Comparison of ENCODE assay signal across 30 cellular contexts in the genomic region with DNA sequence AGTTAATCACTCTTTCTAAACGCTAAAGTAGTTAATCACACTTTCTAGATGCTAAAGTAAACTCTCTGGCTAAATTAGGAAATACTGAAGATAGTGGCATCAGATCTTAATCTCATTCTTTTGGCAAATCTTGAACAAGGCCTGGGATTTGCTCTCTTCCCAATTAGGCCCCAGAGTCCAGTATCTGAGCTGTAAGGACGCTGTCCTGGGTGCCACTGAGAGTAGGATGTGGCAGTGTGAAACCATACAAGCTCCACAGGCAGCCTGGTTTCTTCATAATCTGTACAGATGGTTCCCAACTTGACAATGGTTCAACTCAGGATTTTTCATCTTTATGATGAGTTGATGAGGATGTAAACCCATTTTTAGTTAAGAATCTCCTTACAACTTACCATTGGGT.
"Had no signal": no experiment of that assay in that cellular context is flagged by ENCODE, and none has a peak within 500 bp of the region (broad histone marks: within the 10 kb centered on the region; RNA-seq: fewer than 3 reads in every experiment).

No MANE protein-coding gene starts in this region.

- ATAC-seq: activated CD4-positive, alpha-beta T cell treated with anti-CD3 and anti-CD28 coated beads for 36 hours; activated CD8-positive, alpha-beta memory T cell treated with anti-CD3 and anti-CD28 coated beads, Interleukin-2, amount 10 ng/mL, durations not matched to agents 7 days and 5 days; activated CD8-positive, alpha-beta T cell treated with anti-CD3 and anti-CD28 coated beads, Interleukin-2, amount 10 ng/mL, durations not matched to agents 7 days and 5 days; activated naive CD8-positive, alpha-beta T cell treated with anti-CD3 and anti-CD28 coated beads, Interleukin-2, amount 50 U/mL, for 24 hours; gastroesophageal sphincter had no signal

- H3K4me3 ChIP-seq: ascending aorta, breast epithelium, cardiac muscle cell, colonic mucosa, dorsolateral prefrontal cortex, esophagus squamous epithelium, gastroesophageal sphincter, heart right ventricle, hepatocyte had no signal

- H3K27me3 ChIP-seq: ascending aorta, breast epithelium, cardiac muscle cell, colonic mucosa, dorsolateral prefrontal cortex, esophagus squamous epithelium, gastroesophageal sphincter, heart right ventricle, hepatocyte had no signal

- H3K4me2 ChIP-seq: hepatocyte had no signal

- H3K27ac ChIP-seq: ascending aorta, breast epithelium, cardiac muscle cell, colonic mucosa, dorsolateral prefrontal cortex, epithelial cell of prostate, esophagus squamous epithelium, gastroesophageal sphincter, hepatocyte had no signal

- H3K36me3 ChIP-seq: breast epithelium, cardiac muscle cell, colonic mucosa, esophagus squamous epithelium had no signal

- H3K4me1 ChIP-seq: ascending aorta, breast epithelium, colonic mucosa had no signal

- H2AFZ ChIP-seq: hepatocyte had no signal

- H3K9me3 ChIP-seq: ascending aorta, breast epithelium, colonic mucosa, esophagus squamous epithelium, gastroesophageal sphincter, heart right ventricle had no signal

- DNase-seq: activated CD4-positive, alpha-beta memory T cell treated with anti-CD3 and anti-CD28 coated beads for 36 hours; activated CD4-positive, alpha-beta T cell treated with anti-CD3 and anti-CD28 coated beads for 36 hours; activated CD4-positive, alpha-beta T cell treated with anti-CD3 and anti-CD28 coated beads, Interleukin-2, amount 10 ng/mL, durations not matched to agents 24 days and 14 days; activated CD4-positive, CD25-positive, alpha-beta regulatory T cell; activated CD4-positive, CD25-positive, alpha-beta regulatory T cell treated with anti-CD3 and anti-CD28 coated beads, Interleukin-2, amount 50 U/mL, for 72 hours; activated CD8-positive, alpha-beta memory T cell treated with anti-CD3 and anti-CD28 coated beads, Interleukin-2, amount 10 ng/mL, durations not matched to agents 7 days and 5 days; activated CD8-positive, alpha-beta memory T cell treated with anti-CD3 and anti-CD28 coated beads, Interleukin-2, amount 50 U/mL, for 4 hours; activated CD8-positive, alpha-beta T cell treated with anti-CD3 and anti-CD28 coated beads, Interleukin-2, amount 10 ng/mL, durations not matched to agents 7 days and 5 days; activated effector memory CD4-positive, alpha-beta T cell treated with anti-CD3 and anti-CD28 coated beads, Interleukin-2, amount 50 U/mL, for 16 hours; activated naive CD4-positive, alpha-beta T cell treated with anti-CD3 and anti-CD28 coated beads for 36 hours; activated naive CD8-positive, alpha-beta T cell treated with anti-CD3 and anti-CD28 coated beads for 36 hours; activated naive CD8-positive, alpha-beta T cell treated with anti-CD3 and anti-CD28 coated beads, Interleukin-2, amount 50 U/mL, for 24 hours; activated T-cell treated with anti-CD3 and anti-CD28 coated beads, Interleukin-2, amount 50 U/mL, for 1 hour; activated T-cell treated with anti-CD3 and anti-CD28 coated beads, Interleukin-2, amount 50 U/mL, for 48 hours; central memory CD4-positive, alpha-beta T cell; cerebellar nuclear complex; colonic mucosa; dorsolateral prefrontal cortex; effector memory CD4-positive, alpha-beta T cell; endodermal cell; esophagus squamous epithelium; foreskin melanocyte; heart right ventricle; T-helper 2 cell had no signal
